Comparison of ENCODE assay signal across 15 cellular contexts in genomic region chr13:27039171-27039701, GRCh38.
A peak's percentile ranks its signal among the peaks of the same experiment; 100 is the strongest.
DNase-seq lines count a peak whose midpoint lies in the region; TF ChIP-seq lines count a peak whose summit lies in the region.
"Had no signal": no experiment of that assay in that cellular context is flagged by ENCODE, and none has a peak within 500 bp of the region (broad histone marks: within the 10 kb centered on the region; RNA-seq: fewer than 3 reads in every experiment).

No MANE protein-coding gene starts in this region.

- no peaks in the 10 kb centered on the region for H3K9me3 Mint-ChIP-seq in activated CD4-positive, alpha-beta T cell treated with anti-CD3 and anti-CD28 coated beads, Interleukin-2, amount 10 ng/mL, durations not matched to agents 7 days and 5 days
- peaks cover 2% of the 10 kb centered on the region for H3K9me3 Mint-ChIP-seq in chondrocyte (ENCODE audit: low read depth)
- no peaks in the 10 kb centered on the region for H3K9me3 Mint-ChIP-seq in type B pancreatic cell

- H3K9me3 ChIP-seq in osteoblast (ENCODE audit: low read depth, low read length) = no peaks in the 10 kb centered on the region
- H3K9me3 ChIP-seq: SJSA1 had no signal

- no peaks in the 10 kb centered on the region for H4K20me1 ChIP-seq in osteoblast (ENCODE audit: insufficient read depth, low read length)

- no peaks in the 10 kb centered on the region for H3K27me3 ChIP-seq in osteoblast (ENCODE audit: insufficient read depth, low read length)
- H3K27me3 ChIP-seq: SJSA1 had no signal

- no peak overlapping the region for H3K4me3 ChIP-seq in osteoblast (ENCODE audit: insufficient read depth, low read length)
- H3K4me3 ChIP-seq: SJSA1 had no signal

- H3K79me2 ChIP-seq in osteoblast (ENCODE audit: insufficient read depth, low read length) = no peaks in the 10 kb centered on the region

- peaks cover 3% of the 10 kb centered on the region for H3K4me1 Mint-ChIP-seq in activated CD4-positive, alpha-beta T cell treated with anti-CD3 and anti-CD28 coated beads, Interleukin-2, amount 10 ng/mL, durations not matched to agents 7 days and 5 days
- H3K4me1 Mint-ChIP-seq in chondrocyte (ENCODE audit: low read depth) = peaks cover 77% of the 10 kb centered on the region
- H3K4me1 Mint-ChIP-seq in type B pancreatic cell (ENCODE audit: unreplicated experiment) = peaks cover 18% of the 10 kb centered on the region

- peak overlapping the region; percentile 15 for H3K27ac Mint-ChIP-seq in activated CD4-positive, alpha-beta T cell treated with anti-CD3 and anti-CD28 coated beads, Interleukin-2, amount 10 ng/mL, durations not matched to agents 7 days and 5 days
- peak overlapping the region; percentile 59 for H3K27ac Mint-ChIP-seq in chondrocyte (ENCODE audit: unreplicated experiment)
- no peak overlapping the region for H3K27ac Mint-ChIP-seq in type B pancreatic cell

- peak overlapping the region; percentile 53 for H2AFZ ChIP-seq in osteoblast (ENCODE audit: low read length)

- no peak for DNase-seq in activated CD4-positive, alpha-beta T cell treated with anti-CD3 and anti-CD28 coated beads, Interleukin-2, amount 10 ng/mL, durations not matched to agents 7 days and 5 days
- DNase-seq in activated CD4-positive, alpha-beta T cell treated with anti-CD3 and anti-CD28 coated beads for 4 hours = no peak
- no peak for DNase-seq in chondrocyte (ENCODE audit: low spot score)
- DNase-seq in osteoblast (ENCODE audit: insufficient read length, low spot score, missing footprints) = no peak
- DNase-seq in type B pancreatic cell (ENCODE audit: extremely low spot score, unreplicated experiment) = peak; percentile 36
- no peak for DNase-seq in iPS-NIHi7 (ENCODE audit: extremely low spot score)
- DNase-seq in stimulated activated CD4-positive, alpha-beta T cell treated with anti-CD3 and anti-CD28 coated beads, Interleukin-12 subunit alpha, Interleukin-12 subunit beta, amount 100 ng/mL, for 4 hours = no peak
- no peak for DNase-seq in NCI-H187 treated with DMSO at 0.1 percent for 48 hours (lab: John Stamatoyannopoulos, UW)
- DNase-seq: H7, NCI-H146, NCI-H2107, NCI-H345, NCI-H526 treated with DMSO at 0.1 percent for 48 hours had no signal

- no peak overlapping the region for H3K4me2 ChIP-seq in osteoblast (ENCODE audit: insufficient read depth, low read length)

- no peaks in the 10 kb centered on the region for H3K36me3 ChIP-seq in osteoblast (ENCODE audit: insufficient read depth, low read length)
- H3K36me3 ChIP-seq: SJSA1 had no signal

- POLR2A ChIA-PET in activated CD4-positive, alpha-beta T cell treated with anti-CD3 and anti-CD28 coated beads, Interleukin-2, amount 10 ng/mL, durations not matched to agents 7 days and 5 days (lab: Charles Lee) = no interaction called here

- peaks cover 43% of the 10 kb centered on the region for H3K4me1 ChIP-seq in osteoblast (ENCODE audit: insufficient read depth, low read length)

- H3K27me3 Mint-ChIP-seq in activated CD4-positive, alpha-beta T cell treated with anti-CD3 and anti-CD28 coated beads, Interleukin-2, amount 10 ng/mL, durations not matched to agents 7 days and 5 days = peaks cover 18% of the 10 kb centered on the region
- H3K27me3 Mint-ChIP-seq in chondrocyte (ENCODE audit: low read depth) = no peaks in the 10 kb centered on the region
- peaks cover 44% of the 10 kb centered on the region for H3K27me3 Mint-ChIP-seq in type B pancreatic cell

- H3K4me3 Mint-ChIP-seq in activated CD4-positive, alpha-beta T cell treated with anti-CD3 and anti-CD28 coated beads, Interleukin-2, amount 10 ng/mL, durations not matched to agents 7 days and 5 days = no peak overlapping the region
- H3K4me3 Mint-ChIP-seq in chondrocyte (ENCODE audit: unreplicated experiment) (no peak overlapping the region), type B pancreatic cell (no peak overlapping the region)

- no peaks in the 10 kb centered on the region for H3K36me3 Mint-ChIP-seq in activated CD4-positive, alpha-beta T cell treated with anti-CD3 and anti-CD28 coated beads, Interleukin-2, amount 10 ng/mL, durations not matched to agents 7 days and 5 days (ENCODE audit: low read depth)
- H3K36me3 Mint-ChIP-seq in chondrocyte (ENCODE audit: low read depth) = no peaks in the 10 kb centered on the region
- no peaks in the 10 kb centered on the region for H3K36me3 Mint-ChIP-seq in type B pancreatic cell

- TF ChIP-seq CTCF in chondrocyte (IDR thresholded peaks at IDR 0.05) = no peak
- TF ChIP-seq CTCF in osteoblast (IDR thresholded peaks at IDR 0.05; ENCODE audit: extremely low read depth, low read depth, low read length) = no peak
- no peak for TF ChIP-seq CTCF in type B pancreatic cell (conservative IDR thresholded peaks at IDR 0.05)

- peak overlapping the region; percentile 58 for H3K27ac ChIP-seq in osteoblast (ENCODE audit: low read depth, low read length)
- H3K27ac ChIP-seq: 22Rv1, SJSA1 had no signal

- CTCF ChIA-PET in activated CD4-positive, alpha-beta T cell treated with anti-CD3 and anti-CD28 coated beads, Interleukin-2, amount 10 ng/mL, durations not matched to agents 7 days and 5 days (lab: Charles Lee) = no interaction called here
